ENCODE assay signal across 21 cellular contexts in the genomic region with DNA sequence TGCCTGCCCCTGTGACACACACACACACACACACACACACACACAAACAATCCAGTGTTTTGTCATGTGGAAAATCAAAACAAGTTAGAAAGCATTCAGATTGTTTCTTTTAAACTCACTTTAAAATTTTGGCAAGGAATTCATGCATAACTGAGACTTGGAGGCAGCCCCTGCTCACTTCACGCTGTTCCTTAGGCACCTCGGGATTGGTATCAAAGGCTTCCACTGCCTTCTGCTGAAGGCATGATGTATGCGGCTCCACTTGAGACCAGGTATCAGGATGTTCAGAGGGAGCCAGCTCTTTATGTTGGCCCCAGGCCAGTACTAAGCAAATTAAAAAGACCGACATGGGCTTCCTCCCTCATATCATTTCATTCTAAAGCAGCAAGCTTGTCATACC.
DNase-seq lines count a peak whose midpoint lies in the region; TF ChIP-seq lines count a peak whose summit lies in the region.
"Had no signal": no experiment of that assay in that cellular context is flagged by ENCODE, and none has a peak within 500 bp of the region (broad histone marks: within the 10 kb centered on the region; RNA-seq: fewer than 3 reads in every experiment).

No MANE protein-coding gene starts in this region.

- no peak overlapping the region for H3K9ac ChIP-seq in endodermal cell (ENCODE audit: extremely low read depth, low read length, poor library complexity, severe bottlenecking)

- peak overlapping the region; percentile 55 for H3K27ac Mint-ChIP-seq in nephron progenitor cell
- no peak overlapping the region for H3K27ac Mint-ChIP-seq in endodermal cell
- H3K27ac Mint-ChIP-seq: CD4-positive, CD25-positive, alpha-beta regulatory T cell; CD8-positive, alpha-beta memory T cell; HFFc6 had no signal

- no peaks in the 10 kb centered on the region for H3K36me3 ChIP-seq in endodermal cell (ENCODE audit: control insufficient read depth, insufficient read depth, low read length)
- H3K36me3 ChIP-seq: BE2C had no signal

- H3K36me3 Mint-ChIP-seq in nephron progenitor cell (ENCODE audit: low read depth) (no peaks in the 10 kb centered on the region), endodermal cell (ENCODE audit: low read depth) (no peaks in the 10 kb centered on the region)
- H3K36me3 Mint-ChIP-seq: CD4-positive, CD25-positive, alpha-beta regulatory T cell; CD8-positive, alpha-beta memory T cell had no signal

- WGBS in endodermal cell (ENCODE audit: insufficient coverage in 1 of 2, insufficient read length in 1 of 2), 2 experiments = 94 to 100% methylated on average over 2 to 4 of the region's 4 CpGs

- no peaks in the 10 kb centered on the region for H3K4me1 ChIP-seq in endodermal cell (ENCODE audit: control insufficient read depth, insufficient read depth, low read length)
- H3K4me1 ChIP-seq: BE2C had no signal

- H3K27ac ChIP-seq in endodermal cell (ENCODE audit: low read depth, low read length) = no peak overlapping the region

- H3K4me3 Mint-ChIP-seq in nephron progenitor cell (no peak overlapping the region), endodermal cell (no peak overlapping the region)
- H3K4me3 Mint-ChIP-seq: CD4-positive, CD25-positive, alpha-beta regulatory T cell; CD8-positive, alpha-beta memory T cell; HFFc6 had no signal

- DNase-seq in DMS79 (lab: John Stamatoyannopoulos, UW) (peak; percentile 8), DMS79 treated with DMSO at 0.1 percent for 48 hours (lab: John Stamatoyannopoulos, UW) (peak; percentile 25), astrocyte of the hippocampus (ENCODE audit: low read depth, low spot score) (peak; percentile 17), nephron progenitor cell (no peak), kidney glomerular epithelial cell (lab: John Stamatoyannopoulos, UW) (no peak), endodermal cell (no peak), NCI-H1436 (lab: John Stamatoyannopoulos, UW) (no peak)
- DNase-seq: ACHN; BE2C; C1 segment of cervical spinal cord; CD4-positive, CD25-positive, alpha-beta regulatory T cell; CD8-positive, alpha-beta memory T cell; COR-L47; DMS 273 treated with DMSO at 0.1 percent for 48 hours; DND-41; EL; GOT3; H7; HFFc6; IMR-90 had no signal

- H3K27me3 ChIP-seq in endodermal cell (ENCODE audit: control insufficient read depth, insufficient read depth, low read length, poor library complexity, severe bottlenecking) = peaks cover 5% of the 10 kb centered on the region
- H3K27me3 ChIP-seq: BE2C had no signal

- TF ChIP-seq CTCF in nephron progenitor cell (IDR thresholded peaks at IDR 0.05) (no peak), endodermal cell (conservative IDR thresholded peaks at IDR 0.05) (no peak)

- no peaks in the 10 kb centered on the region for H3K9me3 ChIP-seq in endodermal cell (ENCODE audit: control insufficient read depth, low read length)
- H3K9me3 ChIP-seq: BE2C had no signal

- H3K9me3 Mint-ChIP-seq in nephron progenitor cell = no peaks in the 10 kb centered on the region
- no peaks in the 10 kb centered on the region for H3K9me3 Mint-ChIP-seq in endodermal cell

- no peak overlapping the region for H3K4me3 ChIP-seq in endodermal cell (ENCODE audit: low read length)
- H3K4me3 ChIP-seq: GM12878 had no signal

- H3K27me3 Mint-ChIP-seq in nephron progenitor cell (ENCODE audit: low read depth, poor library complexity) = peaks cover 7% of the 10 kb centered on the region
- H3K27me3 Mint-ChIP-seq in endodermal cell (ENCODE audit: insufficient read depth) = peaks cover 19% of the 10 kb centered on the region
- H3K27me3 Mint-ChIP-seq: CD4-positive, CD25-positive, alpha-beta regulatory T cell; CD8-positive, alpha-beta memory T cell had no signal

- no peaks in the 10 kb centered on the region for H3K4me1 Mint-ChIP-seq in nephron progenitor cell
- H3K4me1 Mint-ChIP-seq in endodermal cell = peaks cover 8% of the 10 kb centered on the region
- H3K4me1 Mint-ChIP-seq: CD4-positive, CD25-positive, alpha-beta regulatory T cell; CD8-positive, alpha-beta memory T cell had no signal

Comparison
In these comparisons a context has a peak if more than half of its experiments do, and no peak if none do; other contexts are left out.
1. DNase-seq: peak in DMS79 (single experiment), DMS79 treated with DMSO at 0.1 percent for 48 hours (single experiment) and astrocyte of the hippocampus (single experiment); none in nephron progenitor cell (single experiment), kidney glomerular epithelial cell (single experiment), endodermal cell (single experiment) and NCI-H1436 (single experiment).